In the genomic region with DNA sequence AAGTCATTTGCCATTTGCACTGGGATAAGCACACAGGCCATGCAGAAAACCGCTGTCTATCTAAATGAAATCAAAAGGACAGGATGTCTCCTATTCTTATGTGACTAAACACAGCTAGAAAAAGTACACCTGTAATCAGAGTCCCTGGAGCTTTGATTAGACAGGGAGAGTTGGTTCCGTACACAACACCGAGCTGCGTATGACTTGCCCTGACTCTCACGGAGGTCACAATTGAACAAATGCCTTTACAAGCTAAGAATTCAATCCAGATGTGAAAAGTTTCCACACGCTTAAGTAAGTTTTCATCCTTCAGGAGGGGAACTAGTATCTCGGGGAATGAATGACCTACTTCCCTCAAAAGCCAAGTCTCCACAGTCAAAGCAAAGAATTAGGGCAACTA, we compare ENCODE assay signal across 29 cellular contexts.
"Had no signal": no experiment of that assay in that cellular context is flagged by ENCODE, and none has a peak within 500 bp of the region (broad histone marks: within the 10 kb centered on the region; RNA-seq: fewer than 3 reads in every experiment).

No MANE protein-coding gene starts in this region.

- H3K9me3 ChIP-seq: left lung, lower lobe of right lung, pancreas, psoas muscle, right atrium auricular region, right lobe of liver, stomach, testis, thyroid gland, transverse colon, upper lobe of left lung, vagina had no signal

- DNase-seq: hypothalamus; immature natural killer cell; kidney; left colon; left lung; lower lobe of right lung; mammary epithelial cell; mesenchymal stem cell; naive thymus-derived CD8-positive, alpha-beta T cell; nucleus accumbens; pancreas; psoas muscle; right lobe of liver; stimulated activated CD4-positive, alpha-beta T cell treated with anti-CD3 and anti-CD28 coated beads, Interleukin-12 subunit alpha, Interleukin-12 subunit beta, amount 100 ng/mL, for 4 hours; stimulated activated CD4-positive, alpha-beta T cell treated with anti-CD3 and anti-CD28 coated beads, Interleukin-15, amount 100 ng/mL, for 24 hours; stimulated activated CD4-positive, alpha-beta T cell treated with anti-CD3 and anti-CD28 coated beads, Interleukin-2, amount 100 ng/mL, for 24 hours; stimulated activated CD4-positive, alpha-beta T cell treated with anti-CD3 and anti-CD28 coated beads, Interleukin-4, amount 100 ng/mL, for 1 hour; stimulated activated naive B cell treated with anti-CD40 and anti-IgM and Interleukin-4, amounts not matched to agents 10 μg/mL and 1 μg/mL and 100 μg/mL, for 72 hours; stimulated activated naive CD8-positive, alpha-beta T cell treated with anti-CD3 and anti-CD28 coated beads, Interleukin-15, Interleukin-2, amounts not matched to agents 100 U/mL and 50 U/mL, for 24 hours; stomach; testis; thyroid gland; transverse colon; upper lobe of left lung had no signal

- H3K9me3 Mint-ChIP-seq: nephron; neural crest cell; stimulated activated naive B cell treated with anti-CD40 and anti-IgM and Interleukin-4, amounts not matched to agents 10 μg/mL and 1 μg/mL and 100 μg/mL, for 72 hours had no signal

- H3K27me3 ChIP-seq: left lung, pancreas, right atrium auricular region, right lobe of liver, stomach, testis, thyroid gland, upper lobe of left lung, vagina had no signal

- H3K36me3 ChIP-seq: left lung, lower lobe of right lung, pancreas, right atrium auricular region, right lobe of liver, stomach, thyroid gland, transverse colon, upper lobe of left lung, vagina had no signal

- H3K4me3 ChIP-seq: left lung, lower lobe of right lung, pancreas, psoas muscle, right atrium auricular region, right lobe of liver, skin epidermis, stomach, testis, thyroid gland, transverse colon, upper lobe of left lung, vagina had no signal

- H3K36me3 Mint-ChIP-seq: immature natural killer cell; naive thymus-derived CD8-positive, alpha-beta T cell; stimulated activated naive B cell treated with anti-CD40 and anti-IgM and Interleukin-4, amounts not matched to agents 10 μg/mL and 1 μg/mL and 100 μg/mL, for 72 hours had no signal

- ATAC-seq: left colon; left lung; lower lobe of right lung; naive thymus-derived CD8-positive, alpha-beta T cell; psoas muscle; right lobe of liver; stimulated activated naive B cell treated with anti-CD40 and anti-IgM and Interleukin-4, amounts not matched to agents 10 μg/mL and 1 μg/mL and 100 μg/mL, for 72 hours; stimulated activated naive CD8-positive, alpha-beta T cell treated with anti-CD3 and anti-CD28 coated beads, Interleukin-15, Interleukin-2, amounts not matched to agents 100 U/mL and 50 U/mL, for 24 hours had no signal

- H3K4me3 Mint-ChIP-seq: immature natural killer cell; naive thymus-derived CD8-positive, alpha-beta T cell; nephron; neural crest cell; stimulated activated naive B cell treated with anti-CD40 and anti-IgM and Interleukin-4, amounts not matched to agents 10 μg/mL and 1 μg/mL and 100 μg/mL, for 72 hours had no signal

- H3K27ac Mint-ChIP-seq: immature natural killer cell; naive thymus-derived CD8-positive, alpha-beta T cell; nephron; stimulated activated naive B cell treated with anti-CD40 and anti-IgM and Interleukin-4, amounts not matched to agents 10 μg/mL and 1 μg/mL and 100 μg/mL, for 72 hours had no signal

- H3K4me1 Mint-ChIP-seq: immature natural killer cell; naive thymus-derived CD8-positive, alpha-beta T cell; nephron; neural crest cell; stimulated activated naive B cell treated with anti-CD40 and anti-IgM and Interleukin-4, amounts not matched to agents 10 μg/mL and 1 μg/mL and 100 μg/mL, for 72 hours had no signal

- H3K4me1 ChIP-seq: left lung, lower lobe of right lung, pancreas, psoas muscle, right atrium auricular region, right lobe of liver, stomach, testis, thyroid gland, transverse colon, upper lobe of left lung, vagina had no signal

- H3K27ac ChIP-seq: left lung, lower lobe of right lung, pancreas, psoas muscle, right atrium auricular region, right lobe of liver, skin epidermis, stomach, testis, thyroid gland, transverse colon, upper lobe of left lung, vagina had no signal
